Comparison of ENCODE assay signal across 28 cellular contexts in the genomic region with DNA sequence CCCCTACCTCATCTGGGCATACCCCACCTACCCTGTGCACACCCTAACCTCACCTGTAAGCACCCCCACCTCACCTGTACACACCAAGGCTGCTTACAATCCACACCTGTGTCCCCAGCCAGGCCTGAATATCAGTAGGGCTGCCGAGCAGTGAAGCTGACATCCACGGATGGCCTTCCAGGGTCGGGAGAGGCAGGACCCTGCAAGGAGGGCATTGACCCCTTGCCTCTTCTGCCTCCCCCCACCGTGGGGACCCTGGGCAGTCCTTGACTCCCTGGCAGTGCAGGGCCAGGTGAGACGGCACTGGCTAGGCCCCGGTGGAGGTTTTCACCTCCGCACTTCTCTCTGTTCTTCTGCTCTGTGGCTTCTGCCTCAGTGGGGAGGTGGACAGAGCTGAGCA. TPM values are rescaled to one million over a fixed set of nuclear protein-coding genes. Genes with fewer than 3 reads are reported as not detected.
"Had no signal": no experiment of that assay in that cellular context is flagged by ENCODE, and none has a peak within 500 bp of the region (broad histone marks: within the 10 kb centered on the region; RNA-seq: fewer than 3 reads in every experiment).

No MANE protein-coding gene starts in this region.

- H3K4me3 Mint-ChIP-seq: activated CD8-positive, alpha-beta T cell treated with anti-CD3 and anti-CD28 coated beads for 36 hours; activated naive CD8-positive, alpha-beta T cell treated with anti-CD3 and anti-CD28 coated beads, Interleukin-2, amount 50 U/mL, for 24 hours; activated T-cell treated with anti-CD3 and anti-CD28 coated beads, Interleukin-2, amount 50 U/mL, for 72 hours; central memory CD8-positive, alpha-beta T cell had no signal

- H3K4me1 Mint-ChIP-seq: activated naive CD8-positive, alpha-beta T cell treated with anti-CD3 and anti-CD28 coated beads, Interleukin-2, amount 50 U/mL, for 24 hours; central memory CD8-positive, alpha-beta T cell had no signal

- H3K4me3 ChIP-seq: ascending aorta, body of pancreas, SK-N-MC had no signal

- DNase-seq: activated CD4-positive, alpha-beta T cell treated with anti-CD3 and anti-CD28 coated beads for 4 hours; activated CD8-positive, alpha-beta memory T cell treated with anti-CD3 and anti-CD28 coated beads, Interleukin-2, amount 50 U/mL, for 4 hours; activated CD8-positive, alpha-beta T cell treated with anti-CD3 and anti-CD28 coated beads for 36 hours; activated gamma-delta T cell treated with Interleukin-2 at 50 U/mL for 16 hours; activated naive CD4-positive, alpha-beta T cell treated with anti-CD3 and anti-CD28 coated beads, Interleukin-2, amount 50 U/mL, for 16 hours; activated naive CD8-positive, alpha-beta T cell treated with anti-CD3 and anti-CD28 coated beads, Interleukin-2, amount 50 U/mL, for 24 hours; activated T-cell treated with anti-CD3 and anti-CD28 coated beads, Interleukin-2, amount 50 U/mL, for 72 hours; amniotic stem cell; body of pancreas; MV-4-11; NCI-H1092 treated with DMSO at 0.1 percent for 48 hours; NCI-H1417 treated with DMSO at 0.1 percent for 48 hours; NCI-H1694; NCI-H2029; NCI-H2107; NCI-H2171 treated with DMSO at 0.1 percent for 48 hours; NCI-H226; NCI-H510A treated with DMSO at 0.1 percent for 48 hours; NCI-H69; T-helper 1 cell had no signal

- H3K9me3 Mint-ChIP-seq: activated naive CD8-positive, alpha-beta T cell treated with anti-CD3 and anti-CD28 coated beads, Interleukin-2, amount 50 U/mL, for 24 hours; central memory CD8-positive, alpha-beta T cell had no signal

- H3K27me3 ChIP-seq: ascending aorta, body of pancreas had no signal

- H3K36me3 ChIP-seq: ascending aorta had no signal

- ATAC-seq: activated CD4-positive, CD25-positive, alpha-beta regulatory T cell treated with anti-CD3 and anti-CD28 coated beads, Interleukin-2, amount 50 U/mL, for 24 hours; activated CD8-positive, alpha-beta T cell treated with anti-CD3 and anti-CD28 coated beads for 36 hours; activated naive CD8-positive, alpha-beta T cell treated with anti-CD3 and anti-CD28 coated beads, Interleukin-2, amount 50 U/mL, for 24 hours; activated T-cell treated with anti-CD3 and anti-CD28 coated beads, Interleukin-2, amount 50 U/mL, for 72 hours; body of pancreas had no signal

- H3K9ac ChIP-seq: KMS-11 had no signal

- H3K4me2 ChIP-seq: KMS-11 had no signal

- H3K27ac Mint-ChIP-seq: activated CD8-positive, alpha-beta T cell treated with anti-CD3 and anti-CD28 coated beads for 36 hours; activated naive CD8-positive, alpha-beta T cell treated with anti-CD3 and anti-CD28 coated beads, Interleukin-2, amount 50 U/mL, for 24 hours; activated T-cell treated with anti-CD3 and anti-CD28 coated beads, Interleukin-2, amount 50 U/mL, for 72 hours; activated T-helper 2 cell treated with anti-CD3 and anti-CD28 coated beads, Interferon-gamma antibody, Interleukin-2, Interleukin-4, amounts not matched to agents 10 μg/mL and 5 μg/mL and 100 μg/mL, durations not matched to agents 14 hours and 24 hours and 36 hours had no signal

- H3K4me1 ChIP-seq: ascending aorta, body of pancreas had no signal

- H3K27ac ChIP-seq: ascending aorta, body of pancreas, KMS-11, SK-N-MC, VCaP had no signal

RNA-seq across cellular contexts. Expression of a gene that starts 37.6 kb away (rescaled TPM):
- total RNA-seq: activated T-cell treated with anti-CD3 and anti-CD28 coated beads, Interleukin-2, amount 50 U/mL, for 72 hours; activated T-helper 2 cell treated with anti-CD3 and anti-CD28 coated beads, Interferon-gamma antibody, Interleukin-2, Interleukin-4, amounts not matched to agents 10 μg/mL and 5 μg/mL and 100 μg/mL, durations not matched to agents 14 hours and 24 hours and 36 hours; MCF 10A had no signal
